ENCODE assay signal across 1 cellular context in genomic region chr4:88706574-88706973, GRCh38.
TF ChIP-seq lines count a peak whose summit lies in the region.

No MANE protein-coding gene starts in this region.

TF ChIP-seq in HepG2, 621 proteins besides CTCF, POLR2A, EP300 and RAD21 (continued from another document):
- TF ChIP-seq ZNF530 (CRISPR knock-in tag; IDR thresholded peaks at IDR 0.05; ENCODE audit: low read depth) (no peak), ZBTB38 (CRISPR knock-in tag; IDR thresholded peaks at IDR 0.05) (peak; percentile 56; the same call in 1 of the 2 replicates), SMC3 (IDR thresholded peaks at IDR 0.05; ENCODE audit: low read length) (peak; percentile 62), FOXA1 (IDR thresholded peaks at IDR 0.05) (no peak), FOXA1 (CRISPR knock-in tag; IDR thresholded peaks at IDR 0.05) (0 out of 2 replicates have a peak, but pooled peaks have one; percentile 20), STAG1 (CRISPR knock-in tag; IDR thresholded peaks at IDR 0.05) (peak; percentile 88), CHD2 (IDR thresholded peaks at IDR 0.05; ENCODE audit: low read depth, low read length) (no peak), PITX1 (CRISPR knock-in tag; IDR thresholded peaks at IDR 0.05) (peak; percentile 42; the same call in 1 of the 2 replicates), TBX2 (CRISPR knock-in tag; IDR thresholded peaks at IDR 0.05; ENCODE audit: borderline replicate concordance) (peak; percentile 23; the same call in 1 of the 2 replicates)
